In the genomic region with DNA sequence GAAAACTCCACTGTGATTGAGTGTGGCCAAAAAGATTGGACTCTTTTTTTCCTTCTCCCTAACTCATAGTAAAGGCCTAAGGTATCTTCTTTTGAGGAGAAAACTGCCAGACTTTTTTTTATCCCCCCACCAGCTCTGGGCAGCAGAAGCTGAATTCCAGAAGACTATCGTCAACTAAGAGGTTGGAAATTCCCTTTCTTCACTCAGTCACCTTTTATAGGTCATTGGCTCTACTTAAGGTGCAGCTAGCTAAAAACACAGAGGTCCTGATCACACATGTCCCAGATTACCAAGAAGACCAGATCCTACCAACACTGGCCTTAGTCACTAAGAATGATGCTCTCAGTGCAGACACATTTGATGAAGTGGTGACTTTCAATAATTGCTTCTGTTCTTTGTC, we compare ENCODE assay signal across 1 cellular context.
TF ChIP-seq lines count a peak whose summit lies in the region.

No MANE protein-coding gene starts in this region.

TF ChIP-seq in IMR-90, 13 proteins besides CTCF, POLR2A, EP300 and RAD21 (continued from another document):
- TF ChIP-seq RCOR1 (IDR thresholded peaks at IDR 0.05; ENCODE audit: insufficient replicate concordance, low read length), result no peak
- TF ChIP-seq MAFK (IDR thresholded peaks at IDR 0.05; ENCODE audit: low read depth, low read length), result no peak
